In genomic region chr22:31107206-31108118, GRCh38 we compare ENCODE assay signal across 8 cellular contexts. TPM values are rescaled to one million over a fixed set of nuclear protein-coding genes. Genes with fewer than 3 reads are reported as not detected.
DNase-seq lines count a peak whose midpoint lies in the region; ATAC-seq and TF ChIP-seq lines count a peak whose summit lies in the region.

A gene with protein sequence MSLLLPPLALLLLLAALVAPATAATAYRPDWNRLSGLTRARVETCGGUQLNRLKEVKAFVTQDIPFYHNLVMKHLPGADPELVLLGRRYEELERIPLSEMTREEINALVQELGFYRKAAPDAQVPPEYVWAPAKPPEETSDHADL (minus strand): TSS chr22:31107568. CDS start chr22:31107505, 63 bp downstream.

- no peaks in the 10 kb centered on the region for H3K9me3 Mint-ChIP-seq in chondrocyte (ENCODE audit: low read depth)

- peak within 1 kb of the TSS; percentile 93 for H3K27ac Mint-ChIP-seq in chondrocyte (ENCODE audit: unreplicated experiment)

- DNase-seq in 8988T = peak; percentile 83
- peak; percentile 93 for DNase-seq in NCI-H2227 (lab: John Stamatoyannopoulos, UW; ENCODE audit: unreplicated experiment)
- DNase-seq in activated CD4-positive, alpha-beta T cell treated with anti-CD3 and anti-CD28 coated beads for 24 hours (ENCODE audit: low read depth in 2 of 2) = peak; percentile 66 to 84
- no peak for DNase-seq in chondrocyte (ENCODE audit: low spot score)
- peak; percentile 86 for DNase-seq in kidney glomerular epithelial cell (lab: John Stamatoyannopoulos, UW)
- DNase-seq in stimulated activated CD4-positive, alpha-beta T cell treated with anti-CD3 and anti-CD28 coated beads, Interleukin-15, amount 100 ng/mL, for 48 hours (ENCODE audit: low read depth in 2 of 2) = peak; percentile 82 to 85

- ATAC-seq in GM18519 (IDR thresholded peaks at IDR 0.05; ENCODE audit: low FRiP score, unreplicated experiment) (peak; percentile 63), HG03060 (IDR thresholded peaks at IDR 0.05; ENCODE audit: low read depth, unreplicated experiment) (peak; percentile 47)

- H3K4me3 Mint-ChIP-seq in chondrocyte (ENCODE audit: unreplicated experiment) = peak within 1 kb of the TSS; percentile 92

- peaks cover 32% of the 10 kb centered on the region for H3K4me1 Mint-ChIP-seq in chondrocyte (ENCODE audit: low read depth)

- no peaks in the 10 kb centered on the region for H3K27me3 Mint-ChIP-seq in chondrocyte (ENCODE audit: low read depth)

- H3K36me3 Mint-ChIP-seq in chondrocyte (ENCODE audit: low read depth) = peaks cover 2% of the 10 kb centered on the region

- peak; percentile 97 for TF ChIP-seq CTCF in chondrocyte (IDR thresholded peaks at IDR 0.05)

RNA-seq across cellular contexts. Expression of the gene that starts here (rescaled TPM):
- 200 to 228 TPM (median 217 TPM) in 3 replicates for total RNA-seq in chondrocyte
